10 cellular contexts compared by ENCODE assay signal in genomic region chr15:47715856-47716445, GRCh38. TPM values are rescaled to one million over a fixed set of nuclear protein-coding genes. Genes with fewer than 3 reads are reported as not detected.
A peak's percentile ranks its signal among the peaks of the same experiment; 100 is the strongest.
DNase-seq lines count a peak whose midpoint lies in the region; ATAC-seq and TF ChIP-seq lines count a peak whose summit lies in the region.
"Had no signal": no experiment of that assay in that cellular context is flagged by ENCODE, and none has a peak within 500 bp of the region (broad histone marks: within the 10 kb centered on the region; RNA-seq: fewer than 3 reads in every experiment).

No MANE protein-coding gene starts in this region.

- peak overlapping the region; percentile 78 for H3K4me3 ChIP-seq in GM23248
- peak overlapping the region; percentile 12 to 85 for H3K4me3 ChIP-seq in right atrium auricular region
- no peak overlapping the region for H3K4me3 ChIP-seq in rectal smooth muscle tissue (ENCODE audit: low read length)

- peaks cover 0 to 14% (median 0%) of the 10 kb centered on the region in 6 donors for H3K9me3 Mint-ChIP-seq in immature natural killer cell

- no peak for TF ChIP-seq CTCF in right atrium auricular region (IDR thresholded peaks at IDR 0.05)

- H3K4me2 ChIP-seq in GM23248 (ENCODE audit: unreplicated experiment) = peak overlapping the region; percentile 89

- H3K27ac ChIP-seq in GM23248 = no peak overlapping the region
- peak overlapping the region; percentile 94 for H3K27ac ChIP-seq in caudate nucleus (ENCODE audit: low read depth, low read length)
- peak overlapping the region; percentile 95 to 96 for H3K27ac ChIP-seq in right atrium auricular region
- H3K27ac ChIP-seq in rectal smooth muscle tissue (ENCODE audit: low read depth, low read length) = peak overlapping the region; percentile 30
- H3K27ac ChIP-seq: C4-2B had no signal

- peaks cover 0 to 4% (median 0%) of the 10 kb centered on the region in 3 donors for H3K36me3 Mint-ChIP-seq in immature natural killer cell

- H3K4me1 ChIP-seq in GM23248 (ENCODE audit: insufficient read depth) = 0 out of 2 replicates have a peak, but pooled peaks cover 5% of the 10 kb centered on the region
- H3K4me1 ChIP-seq in right atrium auricular region = peaks cover 0 to 34% of the 10 kb centered on the region in 2 donors
- H3K4me1 ChIP-seq in rectal smooth muscle tissue (ENCODE audit: control insufficient read depth, insufficient read depth, low read length) = no peaks in the 10 kb centered on the region

- H3K4me1 Mint-ChIP-seq in immature natural killer cell = peaks cover 2 to 6% of the 10 kb centered on the region in 2 donors

- no peaks in the 10 kb centered on the region for H3K79me2 ChIP-seq in GM23248 (ENCODE audit: insufficient read depth)

- peak overlapping the region; percentile 84 for H2AFZ ChIP-seq in GM23248

- ATAC-seq in GM19395 (IDR thresholded peaks at IDR 0.05; ENCODE audit: unreplicated experiment) = no peak

- in situ Hi-C loops in GM23248 (cut with MboI) = no loop called here

- H3K9me3 ChIP-seq in GM23248 (ENCODE audit: low read depth) (no peaks in the 10 kb centered on the region), right atrium auricular region (no peaks in the 10 kb centered on the region)

- H3K27me3 ChIP-seq in GM23248 (replicated peaks; ENCODE audit: insufficient read depth) = no peaks in the 10 kb centered on the region
- no peaks in the 10 kb centered on the region for H3K27me3 ChIP-seq in right atrium auricular region
- peaks cover 2% of the 10 kb centered on the region for H3K27me3 ChIP-seq in rectal smooth muscle tissue (ENCODE audit: control insufficient read depth, insufficient read depth, low read length)

- WGBS in GM23248 (ENCODE audit: low coverage in 1 of 2, low lambda C conversion rate in 2 of 2, missing lambda C conversion rate in 2 of 2), 2 experiments = 10 to 11% methylated on average over 6 of the region's 6 CpGs

- H3F3A ChIP-seq in GM23248 (ENCODE audit: insufficient read depth) = peaks cover 9% of the 10 kb centered on the region

- H3K4me3 Mint-ChIP-seq in immature natural killer cell = no peak overlapping the region

- DNase-seq in GM23248 (peak; percentile 53), caudate nucleus (lab: John Stamatoyannopoulos, UW) (peak in 57 of 61 donors; percentile 4 to 86 (median 53)), right atrium auricular region (ENCODE audit: low spot score) (peak; percentile 73), immature natural killer cell (no peak)
- no peak for DNase-seq in stimulated activated naive CD4-positive, alpha-beta T cell (lab: John Stamatoyannopoulos, UW)
- no peak for DNase-seq in activated effector memory CD4-positive, alpha-beta T cell treated with anti-CD3 and anti-CD28 coated beads, Interleukin-2, amount 50 U/mL, for 16 hours
- DNase-seq: stimulated activated naive CD4-positive, alpha-beta T cell treated with Interleukin-2 at 50 U/mL for 16 hours had no signal

- no peak overlapping the region for H3K27ac Mint-ChIP-seq in immature natural killer cell

- H3K36me3 ChIP-seq in GM23248 (ENCODE audit: low read depth) = no peaks in the 10 kb centered on the region
- no peaks in the 10 kb centered on the region for H3K36me3 ChIP-seq in right atrium auricular region
- H3K36me3 ChIP-seq in rectal smooth muscle tissue (ENCODE audit: control insufficient read depth, insufficient read depth, low read length) = no peaks in the 10 kb centered on the region

- no peaks in the 10 kb centered on the region for H3K9me2 ChIP-seq in GM23248 (ENCODE audit: insufficient read depth)

- H3K9ac ChIP-seq in GM23248 (no peak overlapping the region), rectal smooth muscle tissue (ENCODE audit: low read length) (no peak overlapping the region)

- peaks cover 13 to 27% (median 20%) of the 10 kb centered on the region in 3 donors for H3K27me3 Mint-ChIP-seq in immature natural killer cell (ENCODE audit: low read depth in 3 of 3)

- no peaks in the 10 kb centered on the region for H4K20me1 ChIP-seq in GM23248 (ENCODE audit: insufficient read depth)

RNA-seq across cellular contexts. Expression of gene SEMA6D, which starts 1.4 kb away (rescaled TPM):
- total RNA-seq in GM23248 (2014; rRNA removed; shearing (Covaris generic)) = 1.4 TPM in 2 replicates
- polyA plus RNA-seq in GM23248 (2016; fragmentation: Nextera tagmentation; extraction: Ambion mirVana) (0.86 and 1.1 TPM in 2 replicates), immature natural killer cell (not detected)
- 10 to 100 TPM; 12.2 to 14.3 TPM for total RNA-seq in right atrium auricular region

Comparison
In these comparisons a context has a peak if more than half of its experiments do, and no peak if none do; other contexts are left out.
1. DNase-seq: peak in GM23248 (single experiment), caudate nucleus (57 of 61) and right atrium auricular region (single experiment); none in stimulated activated naive CD4-positive, alpha-beta T cell (0 of 6), activated effector memory CD4-positive, alpha-beta T cell treated with anti-CD3 and anti-CD28 coated beads, Interleukin-2, amount 50 U/mL, for 16 hours (single experiment) and immature natural killer cell (0 of 3).